ENCODE assay signal across 8 cellular contexts in the genomic region with DNA sequence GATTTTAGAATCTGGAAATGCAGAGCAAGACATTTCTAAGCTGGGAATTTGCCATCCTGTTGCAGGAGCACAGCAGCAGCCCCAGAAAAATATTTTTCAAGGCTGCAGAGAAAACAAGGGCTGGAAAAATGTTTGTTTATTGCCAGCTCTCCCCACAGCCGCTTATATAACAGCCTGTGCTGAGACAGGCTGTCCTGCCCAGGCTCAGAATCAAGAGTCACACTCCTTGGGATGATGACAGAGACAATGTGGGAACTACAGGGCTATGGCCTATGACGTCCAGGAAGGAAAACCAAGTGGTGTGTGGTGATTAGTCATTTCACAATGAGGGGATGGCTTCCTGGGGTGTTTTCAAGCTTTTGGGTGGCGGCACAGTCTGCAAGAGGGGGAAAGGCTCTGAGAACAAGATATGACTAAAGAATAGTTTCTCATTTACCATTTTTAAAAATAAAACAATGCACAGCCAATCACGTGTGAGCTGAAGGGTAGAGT.
DNase-seq lines count a peak whose midpoint lies in the region; ATAC-seq and TF ChIP-seq lines count a peak whose summit lies in the region.

No MANE protein-coding gene starts in this region.

- H3K9ac ChIP-seq in smooth muscle cell (ENCODE audit: low read depth) = peak overlapping the region; percentile 78

- no peak overlapping the region for H3K4me3 ChIP-seq in adrenal gland
- H3K4me3 ChIP-seq in right cardiac atrium (ENCODE audit: low read length) = no peak overlapping the region
- H3K4me3 ChIP-seq in smooth muscle cell = no peak overlapping the region

- H3K27me3 Mint-ChIP-seq in activated T-cell treated with anti-CD3 and anti-CD28 coated beads, Interleukin-2, amount 50 U/mL, for 4 hours (ENCODE audit: low read depth) = peaks cover 4% of the 10 kb centered on the region

- DNase-seq in activated T-cell treated with anti-CD3 and anti-CD28 coated beads, Interleukin-2, amount 50 U/mL, for 4 hours = no peak
- DNase-seq in activated T-cell treated with anti-CD3 and anti-CD28 coated beads for 4 hours (no peak), adrenal gland (peak; percentile 72 to 93 (median 85)), right cardiac atrium (peak; percentile 80 to 84 (median 81)), smooth muscle cell (lab: John Stamatoyannopoulos, UW; ENCODE audit: unreplicated experiment) (no peak), AML-193 (lab: John Stamatoyannopoulos, UW) (no peak)

- no peaks in the 10 kb centered on the region for H3K36me3 Mint-ChIP-seq in activated T-cell treated with anti-CD3 and anti-CD28 coated beads, Interleukin-2, amount 50 U/mL, for 4 hours (ENCODE audit: insufficient read depth)

- no peak overlapping the region for H2AFZ ChIP-seq in smooth muscle cell (ENCODE audit: low read depth)

- peak overlapping the region; percentile 76 for H3K4me2 ChIP-seq in smooth muscle cell

- H3K9me3 Mint-ChIP-seq in activated T-cell treated with anti-CD3 and anti-CD28 coated beads, Interleukin-2, amount 50 U/mL, for 4 hours = no peaks in the 10 kb centered on the region

- H3K27me3 ChIP-seq in adrenal gland (no peaks in the 10 kb centered on the region), right cardiac atrium (ENCODE audit: control insufficient read depth, insufficient read depth) (no peaks in the 10 kb centered on the region), smooth muscle cell (ENCODE audit: low read depth) (no peaks in the 10 kb centered on the region)

- WGBS in adrenal gland, 4 donors = 9 to 19% (median 16%) methylated on average over 4 of the region's 4 CpGs
- WGBS in right cardiac atrium = 7% methylated on average over 4 of the region's 4 CpGs
- WGBS in smooth muscle cell (ENCODE audit: low lambda C conversion rate) = 25% methylated on average over 4 of the region's 4 CpGs

- TF ChIP-seq CTCF in adrenal gland (IDR thresholded peaks at IDR 0.05) (no peak), smooth muscle cell (IDR thresholded peaks at IDR 0.05; ENCODE audit: borderline replicate concordance, insufficient read depth, poor library complexity, severe bottlenecking) (no peak)

- H3K4me1 Mint-ChIP-seq in activated T-cell treated with anti-CD3 and anti-CD28 coated beads, Interleukin-2, amount 50 U/mL, for 4 hours (ENCODE audit: low read depth) = peaks cover 7% of the 10 kb centered on the region

- peak in 1 of 2 donors; percentile 46 for TF ChIP-seq POLR2A in adrenal gland (IDR thresholded peaks at IDR 0.05)

- H4K20me1 ChIP-seq in smooth muscle cell (ENCODE audit: low read depth) = no peaks in the 10 kb centered on the region

- H3K4me3 Mint-ChIP-seq in activated T-cell treated with anti-CD3 and anti-CD28 coated beads, Interleukin-2, amount 50 U/mL, for 4 hours = no peak overlapping the region

- no peaks in the 10 kb centered on the region for H3K9me3 ChIP-seq in adrenal gland (replicated peaks in 1 of 3)
- no peaks in the 10 kb centered on the region for H3K9me3 ChIP-seq in right cardiac atrium (ENCODE audit: control insufficient read depth, low read length)
- H3K9me3 ChIP-seq in smooth muscle cell (replicated peaks; ENCODE audit: low read depth) = no peaks in the 10 kb centered on the region

- H3K36me3 ChIP-seq in adrenal gland (replicated peaks in 1 of 2) (no peaks in the 10 kb centered on the region), smooth muscle cell (ENCODE audit: low read depth) (no peaks in the 10 kb centered on the region)

- peak; percentile 71 to 73 for ATAC-seq in activated T-cell treated with anti-CD3 and anti-CD28 coated beads, Interleukin-2, amount 50 U/mL, for 4 hours
- ATAC-seq in HG03280 (IDR thresholded peaks at IDR 0.05; ENCODE audit: unreplicated experiment) (peak; percentile 64), right cardiac atrium (peak; percentile 99), HG02970 (IDR thresholded peaks at IDR 0.05; ENCODE audit: low FRiP score, unreplicated experiment) (no peak)

- intact Hi-C loops in adrenal gland (cut with DNase I) = no loop called here
- intact Hi-C loops in right cardiac atrium (cut with DNase I) = loop anchor here in 1 of 4 donors (10.0 kb wide), 1 partner anchor 197 kb away; no protein-coding TSS in a partner anchor

- H3K4me1 ChIP-seq in adrenal gland (replicated peaks in 1 of 2) (peaks cover 17 to 31% of the 10 kb centered on the region in 2 donors), right cardiac atrium (ENCODE audit: control insufficient read depth, insufficient read depth, low read length) (peaks cover 17% of the 10 kb centered on the region), smooth muscle cell (ENCODE audit: low read depth) (peaks cover 19% of the 10 kb centered on the region)

- H3K79me2 ChIP-seq in smooth muscle cell (ENCODE audit: low read depth) = no peaks in the 10 kb centered on the region

- peaks cover 24% of the 10 kb centered on the region for H3F3A ChIP-seq in smooth muscle cell (ENCODE audit: low read depth)

- H3K27ac ChIP-seq in adrenal gland = peak overlapping the region; percentile 66 to 89 (median 80)
- peak overlapping the region; percentile 97 for H3K27ac ChIP-seq in right cardiac atrium (ENCODE audit: low read length)
- peak overlapping the region; percentile 97 for H3K27ac ChIP-seq in smooth muscle cell (ENCODE audit: low read depth)

Comparison
In these comparisons a context has a peak if more than half of its experiments do, and no peak if none do; other contexts are left out.
1. DNase-seq: peak in adrenal gland (7 of 7) and right cardiac atrium (3 of 3); none in activated T-cell treated with anti-CD3 and anti-CD28 coated beads, Interleukin-2, amount 50 U/mL, for 4 hours (single experiment), activated T-cell treated with anti-CD3 and anti-CD28 coated beads for 4 hours (single experiment), smooth muscle cell (single experiment) and AML-193 (0 of 2).
2. Peak in every context shown above with its lines, with median percentiles within 50 percentile points of each other: H3K27ac ChIP-seq.